10 cellular contexts compared by ENCODE assay signal in the genomic region with DNA sequence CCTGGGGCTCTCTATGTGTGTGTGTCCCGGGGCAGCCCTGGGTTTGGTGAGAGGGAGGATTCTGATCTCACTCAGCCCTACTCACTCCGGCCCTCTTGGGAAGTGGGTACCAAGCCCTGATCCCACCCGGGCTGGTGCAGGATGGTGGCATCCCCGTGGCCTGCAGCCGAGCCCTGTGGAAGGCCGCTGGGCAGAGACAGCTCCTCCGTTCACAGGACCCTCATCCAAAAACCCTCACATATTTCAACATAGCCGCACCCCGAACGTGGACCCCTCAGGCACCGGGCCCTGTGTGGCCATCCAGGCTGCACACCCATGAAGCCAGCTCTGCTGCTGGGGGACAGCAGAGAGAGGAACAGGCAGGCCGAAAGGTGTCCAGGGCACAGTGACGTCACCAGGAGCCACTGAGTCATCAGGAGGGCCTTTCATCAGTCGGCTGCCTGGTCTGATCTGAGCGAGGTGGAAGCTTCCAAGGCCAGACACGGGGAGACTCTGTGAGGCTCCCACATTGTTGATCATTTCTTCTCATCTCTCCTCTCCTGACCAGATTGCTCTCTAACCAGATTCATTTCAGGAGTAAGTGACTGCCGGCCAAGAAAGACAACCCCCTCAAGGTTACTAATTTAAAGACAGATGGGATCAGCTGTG. TPM values are rescaled to one million over a fixed set of nuclear protein-coding genes. Genes with fewer than 3 reads are reported as not detected.
DNase-seq lines count a peak whose midpoint lies in the region; ATAC-seq and TF ChIP-seq lines count a peak whose summit lies in the region.
"Had no signal": no experiment of that assay in that cellular context is flagged by ENCODE, and none has a peak within 500 bp of the region (broad histone marks: within the 10 kb centered on the region; RNA-seq: fewer than 3 reads in every experiment).

No MANE protein-coding gene starts in this region.

- no peak overlapping the region for H2BK5ac ChIP-seq in IMR-90 (ENCODE audit: low read depth, low read length, poor library complexity, severe bottlenecking)

- no peak overlapping the region for H4K5ac ChIP-seq in IMR-90 (ENCODE audit: low read depth, low read length)

- CTCF ChIA-PET in IMR-90 (lab: Yijun Ruan, JAX), result no interaction called here

- 79% methylated on average over 5 of the region's 17 CpGs; no CpG with 5 or more reads in 1 of the 2 experiments for WGBS in IMR-90 (ENCODE audit: extremely low coverage in 2 of 2, insufficient read length in 1 of 2), 2 experiments
- WGBS in sigmoid colon, 2 donors, result 82 to 84% methylated on average over 17 of the region's 17 CpGs

- H3K18ac ChIP-seq in IMR-90 (ENCODE audit: low read depth, low read length), result no peak overlapping the region

- 0 out of 2 replicates have a peak overlapping the region, but pooled peaks have one; percentile 3 for H3K4ac ChIP-seq in IMR-90 (ENCODE audit: low read depth, low read length)

- H3K27me3 Mint-ChIP-seq in activated T-cell treated with anti-CD3 and anti-CD28 coated beads, Interleukin-2, amount 50 U/mL, for 72 hours (ENCODE audit: low read depth), result no peaks in the 10 kb centered on the region
- H3K27me3 Mint-ChIP-seq in activated T-cell treated with anti-CD3 and anti-CD28 coated beads, Interleukin-2, amount 50 U/mL, for 4 hours (ENCODE audit: low read depth), result no peaks in the 10 kb centered on the region
- H3K27me3 Mint-ChIP-seq: B cell had no signal

- H3K4me1 ChIP-seq in IMR-90 (ENCODE audit: control insufficient read depth, insufficient read depth, low read length), result peaks cover 7% of the 10 kb centered on the region; the same call in 1 of the 2 replicates
- peaks cover 0 to 11% (median 10%) of the 10 kb centered on the region in 4 donors for H3K4me1 ChIP-seq in sigmoid colon

- TF ChIP-seq RAD21 in IMR-90 (IDR thresholded peaks at IDR 0.05; ENCODE audit: low read length), result no peak

- no peak overlapping the region for H3K4me2 ChIP-seq in IMR-90 (ENCODE audit: low read depth, low read length)

- H3K14ac ChIP-seq in IMR-90 (replicated peaks; ENCODE audit: low read depth, low read length), result no peak overlapping the region

- TF ChIP-seq POLR2A in IMR-90 (IDR thresholded peaks at IDR 0.05; ENCODE audit: low read depth, low read length), result no peak
- no peak for TF ChIP-seq POLR2A in sigmoid colon (IDR thresholded peaks at IDR 0.05)

- H3K27me3 ChIP-seq in IMR-90 (ENCODE audit: control insufficient read depth, insufficient read depth, low read length), result no peaks in the 10 kb centered on the region
- no peaks in the 10 kb centered on the region for H3K27me3 ChIP-seq in sigmoid colon
- H3K27me3 ChIP-seq: neutrophil had no signal

- no peak overlapping the region for H4K8ac ChIP-seq in IMR-90 (ENCODE audit: low read depth in 2 of 2, low read length in 2 of 2)

- H4K91ac ChIP-seq in IMR-90 (ENCODE audit: insufficient read depth, low read depth, low read length), result no peak overlapping the region

- H3K56ac ChIP-seq in IMR-90 (ENCODE audit: extremely low read depth, insufficient read depth, low read length), result no peak overlapping the region

- H2BK20ac ChIP-seq in IMR-90 (ENCODE audit: low read depth, low read length), result no peak overlapping the region

- H3K9me1 ChIP-seq in IMR-90 (ENCODE audit: insufficient read depth, low read length), result 0 out of 2 replicates have a peak, but pooled peaks cover 5% of the 10 kb centered on the region

- no peak overlapping the region for H2BK120ac ChIP-seq in IMR-90 (ENCODE audit: low read depth, low read length)

- in situ Hi-C loops in IMR-90 (cut with MboI; ENCODE audit: low sequenced_read_pairs), result loop anchor here (25.0 kb wide), 1 partner anchor 342 kb away; no protein-coding TSS in a partner anchor

- H3K27ac ChIP-seq in IMR-90 (ENCODE audit: insufficient read depth, low read length) (no peak overlapping the region), sigmoid colon (no peak overlapping the region)
- H3K27ac ChIP-seq: neutrophil had no signal

- H3K9me3 Mint-ChIP-seq in activated T-cell treated with anti-CD3 and anti-CD28 coated beads, Interleukin-2, amount 50 U/mL, for 72 hours, result no peaks in the 10 kb centered on the region
- H3K9me3 Mint-ChIP-seq in activated T-cell treated with anti-CD3 and anti-CD28 coated beads, Interleukin-2, amount 50 U/mL, for 4 hours, result no peaks in the 10 kb centered on the region
- H3K9me3 Mint-ChIP-seq in stimulated activated effector memory CD8-positive, alpha-beta T cell treated with anti-CD3 and anti-CD28 coated beads, Interleukin-12 subunit alpha, Interleukin-12 subunit beta, amount 100 ng/mL, for 72 hours, result no peaks in the 10 kb centered on the region

- H3K4me1 Mint-ChIP-seq in activated T-cell treated with anti-CD3 and anti-CD28 coated beads, Interleukin-2, amount 50 U/mL, for 72 hours (ENCODE audit: low read depth), result peaks cover 16% of the 10 kb centered on the region
- peaks cover 3% of the 10 kb centered on the region for H3K4me1 Mint-ChIP-seq in activated T-cell treated with anti-CD3 and anti-CD28 coated beads, Interleukin-2, amount 50 U/mL, for 4 hours (ENCODE audit: low read depth)
- H3K4me1 Mint-ChIP-seq in stimulated activated effector memory CD8-positive, alpha-beta T cell treated with anti-CD3 and anti-CD28 coated beads, Interleukin-12 subunit alpha, Interleukin-12 subunit beta, amount 100 ng/mL, for 72 hours, result peaks cover 14% of the 10 kb centered on the region

- peak; percentile 46 to 85 for ATAC-seq in activated T-cell treated with anti-CD3 and anti-CD28 coated beads, Interleukin-2, amount 50 U/mL, for 72 hours (replicated peaks in 1 of 2)
- ATAC-seq in activated T-cell treated with anti-CD3 and anti-CD28 coated beads, Interleukin-2, amount 50 U/mL, for 4 hours, result no peak
- ATAC-seq in IMR-90 (ENCODE audit: low read depth) (peak; percentile 61), GM19452 (IDR thresholded peaks at IDR 0.05; ENCODE audit: unreplicated experiment) (no peak)
- peak; percentile 78 for ATAC-seq in stimulated activated effector memory CD8-positive, alpha-beta T cell treated with anti-CD3 and anti-CD28 coated beads, Interleukin-12 subunit alpha, Interleukin-12 subunit beta, amount 100 ng/mL, for 72 hours

- POLR2A ChIA-PET in IMR-90 (lab: Charles Lee; ENCODE audit: unreplicated experiment), result interaction anchor here (0.6 kb wide), 1 partner anchor 14 kb away, joined by 6 read pairs; no protein-coding TSS in a partner anchor

- peak overlapping the region; percentile 79 for H2AK9ac ChIP-seq in IMR-90 (replicated peaks; ENCODE audit: low read depth, low read length, poor library complexity)

- H3K9me3 ChIP-seq in IMR-90 (ENCODE audit: control insufficient read depth, insufficient read depth, low read length) (no peaks in the 10 kb centered on the region), sigmoid colon (no peaks in the 10 kb centered on the region)
- H3K9me3 ChIP-seq: neutrophil had no signal

- DNase-seq in activated T-cell treated with anti-CD3 and anti-CD28 coated beads, Interleukin-2, amount 50 U/mL, for 72 hours, result peak in 1 of 2 donors; percentile 43
- DNase-seq in activated T-cell treated with anti-CD3 and anti-CD28 coated beads, Interleukin-2, amount 50 U/mL, for 4 hours, result no peak
- DNase-seq in IMR-90, result peak; percentile 81
- peak; percentile 23 to 81 for DNase-seq in cardiac fibroblast (ENCODE audit: low read depth in 2 of 2)
- no peak for DNase-seq in stimulated activated effector memory CD8-positive, alpha-beta T cell treated with anti-CD3 and anti-CD28 coated beads, Interleukin-12 subunit alpha, Interleukin-12 subunit beta, amount 100 ng/mL, for 72 hours (ENCODE audit: low spot score in 2 of 2)
- no peak for DNase-seq in cardiac septum (ENCODE audit: low spot score)
- no peak for DNase-seq in sigmoid colon

- intact Hi-C loops in IMR-90 (cut with micrococcal nuclease) (no loop called here), cardiac septum (cut with DNase I) (no loop called here), sigmoid colon (cut with DNase I) (no loop called here)

- no peak overlapping the region for H2BK15ac ChIP-seq in IMR-90 (ENCODE audit: low read depth, low read length)

- TF ChIP-seq EP300 in sigmoid colon (IDR thresholded peaks at IDR 0.05), result no peak

- no peak overlapping the region for H3K27ac Mint-ChIP-seq in activated T-cell treated with anti-CD3 and anti-CD28 coated beads, Interleukin-2, amount 50 U/mL, for 72 hours
- H3K27ac Mint-ChIP-seq in stimulated activated effector memory CD8-positive, alpha-beta T cell treated with anti-CD3 and anti-CD28 coated beads, Interleukin-12 subunit alpha, Interleukin-12 subunit beta, amount 100 ng/mL, for 72 hours, result no peak overlapping the region
- H3K27ac Mint-ChIP-seq: B cell had no signal

- H3K79me1 ChIP-seq in IMR-90 (ENCODE audit: low read depth in 1 of 2, low read length in 2 of 2), result peaks cover 3 to 28% of the 10 kb centered on the region in 2 experiments; a peak in 3 of 4 replicates

- H3K23ac ChIP-seq in IMR-90 (ENCODE audit: low read depth, low read length), result no peak overlapping the region

- H4K20me1 ChIP-seq in IMR-90 (ENCODE audit: insufficient read depth, low read length), result peaks cover 21% of the 10 kb centered on the region; the same call in 1 of the 2 replicates

- H3K4me3 ChIP-seq in IMR-90 (ENCODE audit: insufficient read depth, low read depth, low read length) (no peak overlapping the region), cardiac fibroblast (replicated peaks in 1 of 2; ENCODE audit: low read depth in 2 of 2, low read length in 2 of 2) (no peak overlapping the region), sigmoid colon (no peak overlapping the region)

- TF ChIP-seq CTCF in IMR-90 (conservative IDR thresholded peaks at IDR 0.05; ENCODE audit: low read depth, low read length) (no peak), cardiac fibroblast (IDR thresholded peaks at IDR 0.05; ENCODE audit: low read depth, low read length) (no peak), sigmoid colon (IDR thresholded peaks at IDR 0.05) (no peak)

- H3K36me3 Mint-ChIP-seq in activated T-cell treated with anti-CD3 and anti-CD28 coated beads, Interleukin-2, amount 50 U/mL, for 72 hours (ENCODE audit: insufficient read depth in 2 of 2), result no peaks in the 10 kb centered on the region
- no peaks in the 10 kb centered on the region for H3K36me3 Mint-ChIP-seq in activated T-cell treated with anti-CD3 and anti-CD28 coated beads, Interleukin-2, amount 50 U/mL, for 4 hours (ENCODE audit: insufficient read depth)
- peaks cover 5% of the 10 kb centered on the region for H3K36me3 Mint-ChIP-seq in stimulated activated effector memory CD8-positive, alpha-beta T cell treated with anti-CD3 and anti-CD28 coated beads, Interleukin-12 subunit alpha, Interleukin-12 subunit beta, amount 100 ng/mL, for 72 hours

- no peak overlapping the region for H2AFZ ChIP-seq in IMR-90 (replicated peaks; ENCODE audit: low read length, poor library complexity)

- no peak overlapping the region for H3K9ac ChIP-seq in IMR-90 (ENCODE audit: low read depth, low read length)

- no peak overlapping the region for H2AK5ac ChIP-seq in IMR-90 (ENCODE audit: low read depth, low read length)

- H3K36me3 ChIP-seq in IMR-90 (ENCODE audit: control insufficient read depth, insufficient read depth, low read length), result peaks cover 5% of the 10 kb centered on the region; the same call in 1 of the 2 replicates
- no peaks in the 10 kb centered on the region for H3K36me3 ChIP-seq in sigmoid colon
- H3K36me3 ChIP-seq: neutrophil had no signal

- H3K4me3 Mint-ChIP-seq in activated T-cell treated with anti-CD3 and anti-CD28 coated beads, Interleukin-2, amount 50 U/mL, for 72 hours, result peak overlapping the region in 1 of 2 donors; percentile 22
- H3K4me3 Mint-ChIP-seq in activated T-cell treated with anti-CD3 and anti-CD28 coated beads, Interleukin-2, amount 50 U/mL, for 4 hours, result no peak overlapping the region
- no peak overlapping the region for H3K4me3 Mint-ChIP-seq in stimulated activated effector memory CD8-positive, alpha-beta T cell treated with anti-CD3 and anti-CD28 coated beads, Interleukin-12 subunit alpha, Interleukin-12 subunit beta, amount 100 ng/mL, for 72 hours
- H3K4me3 Mint-ChIP-seq: B cell had no signal

- dilution Hi-C loops in IMR-90 (cut with HindIII; ENCODE audit: low sequenced_read_pairs, unreplicated experiment), result no loop called here

- BruUV-seq in IMR-90 (replicated peaks; lab: Mats Ljungman, UMichigan), result no TSS peak

RNA-seq across cellular contexts. Expression of gene GPR157, which starts 16.2 kb away (rescaled TPM):
- total RNA-seq in activated T-cell treated with anti-CD3 and anti-CD28 coated beads, Interleukin-2, amount 50 U/mL, for 72 hours, result 1 to 10 TPM; 5.9 to 7.5 TPM
- 1 to 10 TPM; 1.5 to 5.3 (median 2.9) TPM for total RNA-seq in activated T-cell treated with anti-CD3 and anti-CD28 coated beads, Interleukin-2, amount 50 U/mL, for 4 hours
- total RNA-seq in IMR-90 (2012; rRNA removed) (2.2 and 2.7 TPM in 2 replicates), cardiac septum (23.0 TPM), sigmoid colon (1 to 10 TPM; 1.6 to 2.8 (median 1.7) TPM)
- polyA plus RNA-seq in IMR-90 (2012; rRNA removed) (1.7 and 1.8 TPM in 2 replicates), sigmoid colon (1 to 10 TPM in 2 of 3 donors, under 1 TPM in 1; 0.92 to 3.7 (median 1.8) TPM)
- 1.4 TPM in 2 replicates for polyA plus RNA-seq in IMR-90 (2012; cell fraction: cytosol; rRNA removed)
- 2.8 and 3.5 TPM in 2 replicates for polyA plus RNA-seq in IMR-90 (2012; cell fraction: nucleus; rRNA removed; ENCODE audit: low replicate concordance)

Comparison
In these comparisons a context has a peak if more than half of its experiments do, and no peak if none do; other contexts are left out.
1. ATAC-seq: peak in activated T-cell treated with anti-CD3 and anti-CD28 coated beads, Interleukin-2, amount 50 U/mL, for 72 hours (2 of 2), IMR-90 (single experiment) and stimulated activated effector memory CD8-positive, alpha-beta T cell treated with anti-CD3 and anti-CD28 coated beads, Interleukin-12 subunit alpha, Interleukin-12 subunit beta, amount 100 ng/mL, for 72 hours (single experiment); none in activated T-cell treated with anti-CD3 and anti-CD28 coated beads, Interleukin-2, amount 50 U/mL, for 4 hours (0 of 2) and GM19452 (single experiment).
2. DNase-seq: peak in IMR-90 (single experiment) and cardiac fibroblast (2 of 2); none in activated T-cell treated with anti-CD3 and anti-CD28 coated beads, Interleukin-2, amount 50 U/mL, for 4 hours (single experiment), stimulated activated effector memory CD8-positive, alpha-beta T cell treated with anti-CD3 and anti-CD28 coated beads, Interleukin-12 subunit alpha, Interleukin-12 subunit beta, amount 100 ng/mL, for 72 hours (0 of 2), cardiac septum (single experiment) and sigmoid colon (single experiment).